9 cellular contexts compared by ENCODE assay signal in the genomic region with DNA sequence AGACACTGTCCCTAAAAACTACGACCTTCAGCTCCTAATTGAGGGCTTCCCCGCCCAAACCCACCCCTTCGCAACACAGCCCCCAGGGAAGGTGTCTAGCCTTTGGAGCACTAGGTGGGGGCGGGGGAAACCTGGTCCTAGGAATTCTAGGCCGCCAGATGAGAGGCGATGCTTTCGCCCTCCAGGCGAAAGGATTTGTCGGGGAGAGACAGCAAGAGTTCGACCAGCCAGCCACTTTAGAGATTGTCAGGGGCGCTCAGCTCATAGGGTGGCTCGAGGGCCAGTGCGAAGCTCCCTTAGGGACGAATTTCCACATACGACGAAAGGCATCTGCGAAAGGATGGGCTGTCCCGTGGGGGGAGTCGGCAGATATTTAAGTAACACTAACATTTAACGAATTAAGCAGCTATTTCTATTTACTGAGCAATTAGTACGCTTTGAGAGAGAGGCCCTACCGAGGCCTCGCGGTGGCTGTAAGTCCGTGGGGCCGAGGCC. TPM values are rescaled to one million over a fixed set of nuclear protein-coding genes. Genes with fewer than 3 reads are reported as not detected.
A peak's percentile ranks its signal among the peaks of the same experiment; 100 is the strongest.
DNase-seq lines count a peak whose midpoint lies in the region; ATAC-seq and TF ChIP-seq lines count a peak whose summit lies in the region.
"Had no signal": no experiment of that assay in that cellular context is flagged by ENCODE, and none has a peak within 500 bp of the region (broad histone marks: within the 10 kb centered on the region; RNA-seq: fewer than 3 reads in every experiment).

No MANE protein-coding gene starts in this region.

- H3K9ac ChIP-seq in OCI-LY3 (ENCODE audit: low read length) = no peak overlapping the region

- no peaks in the 10 kb centered on the region for H4K20me1 ChIP-seq in OCI-LY3 (ENCODE audit: insufficient read depth, low read length)

- no peak for DNase-seq in epithelial cell of prostate (ENCODE audit: low read depth, low spot score)
- no peak for DNase-seq in sigmoid colon
- DNase-seq in stimulated activated naive CD4-positive, alpha-beta T cell treated with Interleukin-2 at 50 U/mL for 16 hours (lab: John Stamatoyannopoulos, UW) = no peak
- no peak for DNase-seq in stimulated activated CD4-positive, alpha-beta T cell treated with anti-CD3 and anti-CD28 coated beads, Interleukin-12 subunit alpha, Interleukin-12 subunit beta, amount 100 ng/mL, for 4 hours
- no peak for DNase-seq in COLO668 (lab: John Stamatoyannopoulos, UW; ENCODE audit: unreplicated experiment)

- no peak for TF ChIP-seq POLR2A in sigmoid colon (IDR thresholded peaks at IDR 0.05)

- H3K4me2 ChIP-seq in OCI-LY3 (ENCODE audit: low read length) = no peak overlapping the region

- H3K4me3 ChIP-seq in OCI-LY3 (ENCODE audit: low read length) (peak overlapping the region; percentile 69; the same call in 1 of the 2 replicates), sigmoid colon (peak overlapping the region; percentile 47 to 58 (median 52))

- H3K27me3 ChIP-seq in OCI-LY3 (ENCODE audit: low read depth, low read length) = peaks cover 3% of the 10 kb centered on the region; the same call in 1 of the 2 replicates
- no peaks in the 10 kb centered on the region for H3K27me3 ChIP-seq in sigmoid colon

- no peak for TF ChIP-seq EP300 in sigmoid colon (IDR thresholded peaks at IDR 0.05)

- peak; percentile 85 for TF ChIP-seq CTCF in GM12873 (IDR thresholded peaks at IDR 0.05; ENCODE audit: insufficient read depth, low read depth, low read length, missing control alignments)
- TF ChIP-seq CTCF in OCI-LY3 (IDR thresholded peaks at IDR 0.05; ENCODE audit: low read depth, low read length) = no peak; the same call in 1 of the 2 replicates
- TF ChIP-seq CTCF in sigmoid colon (IDR thresholded peaks at IDR 0.05) = peak in 2 of 4 experiments; percentile 86 to 96

- intact Hi-C loops in sigmoid colon (cut with DNase I) = no loop called here

- H3K4me1 ChIP-seq in OCI-LY3 (ENCODE audit: low read length) (no peaks in the 10 kb centered on the region), sigmoid colon (peaks cover 0 to 42% (median 37%) of the 10 kb centered on the region in 4 donors)

- H3K9me3 ChIP-seq in OCI-LY3 (ENCODE audit: insufficient read depth, low read length) (no peaks in the 10 kb centered on the region), sigmoid colon (no peaks in the 10 kb centered on the region)

- ATAC-seq in HG03432 (IDR thresholded peaks at IDR 0.05; ENCODE audit: unreplicated experiment) = no peak

- no peak overlapping the region for H2AFZ ChIP-seq in OCI-LY3 (ENCODE audit: low read depth, low read length)

- 33 to 36% methylated on average over 26 of the region's 26 CpGs for WGBS in sigmoid colon, 2 donors

- no peaks in the 10 kb centered on the region for H3K79me2 ChIP-seq in OCI-LY3 (ENCODE audit: low read length)

- H3K36me3 ChIP-seq in OCI-LY3 (replicated peaks; ENCODE audit: low read depth, low read length) (no peaks in the 10 kb centered on the region), sigmoid colon (no peaks in the 10 kb centered on the region)

- no peak overlapping the region for H3K27ac ChIP-seq in OCI-LY3 (ENCODE audit: low read length)
- H3K27ac ChIP-seq in epithelial cell of prostate = peak overlapping the region; percentile 56
- H3K27ac ChIP-seq in sigmoid colon = peak overlapping the region; percentile 86 to 94 (median 90)

RNA-seq across cellular contexts. Expression of a gene that starts 5.3 kb away (rescaled TPM):
- 10 to 100 TPM in 2 of 4 donors, 1 to 10 TPM in 2; 5.8 to 26.3 (median 13.0) TPM for total RNA-seq in sigmoid colon
- 10 to 100 TPM in 1 of 3 donors, 1 to 10 TPM in 2; 1.2 to 13.7 (median 3.0) TPM for polyA plus RNA-seq in sigmoid colon
- total RNA-seq: pulmonary artery endothelial cell had no signal

RNA-seq across cellular contexts. Expression of a gene that starts 19.8 kb away (rescaled TPM):
- total RNA-seq in sigmoid colon = under 1 TPM in 2 of 4 donors, not detected in 2; 0.27 to 0.36 TPM
- polyA plus RNA-seq in sigmoid colon = under 1 TPM in 1 of 3 donors, not detected in 2; 0.36 TPM
- total RNA-seq: pulmonary artery endothelial cell had no signal

RNA-seq across cellular contexts. Expression of a gene that starts 22.6 kb away (rescaled TPM):
- 10 to 100 TPM; 43.5 to 72.4 (median 61.9) TPM for total RNA-seq in sigmoid colon
- 100 to 1,000 TPM in 1 of 3 donors, 10 to 100 TPM in 2; 30.3 to 104 (median 45.0) TPM for polyA plus RNA-seq in sigmoid colon

RNA-seq across cellular contexts. Expression of a gene that starts 24.7 kb away (rescaled TPM):
- total RNA-seq in sigmoid colon = 1 to 10 TPM in 3 of 4 donors, under 1 TPM in 1; 0.68 to 6.1 (median 2.4) TPM
- 10 to 100 TPM in 1 of 3 donors, 1 to 10 TPM in 2; 2.4 to 10.2 (median 3.2) TPM for polyA plus RNA-seq in sigmoid colon

RNA-seq across cellular contexts. Expression of a gene that starts 33.4 kb away (rescaled TPM):
- 10 to 100 TPM; 20.2 to 36.2 (median 24.9) TPM for total RNA-seq in sigmoid colon
- polyA plus RNA-seq in sigmoid colon = 10 to 100 TPM; 65.4 to 81.8 (median 72.1) TPM
